18 cellular contexts compared by ENCODE assay signal in genomic region chr14:93997082-93997481, GRCh38. TPM values are rescaled to one million over a fixed set of nuclear protein-coding genes. Genes with fewer than 3 reads are reported as not detected.
DNase-seq lines count a peak whose midpoint lies in the region; ATAC-seq, FAIRE-seq and TF ChIP-seq lines count a peak whose summit lies in the region.
"Had no signal": no experiment of that assay in that cellular context is flagged by ENCODE, and none has a peak within 500 bp of the region (broad histone marks: within the 10 kb centered on the region; RNA-seq: fewer than 3 reads in every experiment).

TSS of gene CCDC197 (plus strand) at chr14:93997301. CDS start at chr14:93998132, 831 bp downstream.

- DNase-seq in activated naive CD4-positive, alpha-beta T cell (lab: John Stamatoyannopoulos, UW): no peak
- DNase-seq in HT1080 (ENCODE audit: low read depth): peak; percentile 31
- peak; percentile 23 for DNase-seq in astrocyte (ENCODE audit: low read depth)
- no peak for DNase-seq in stimulated activated effector memory CD8-positive, alpha-beta T cell treated with anti-CD3 and anti-CD28 coated beads, Interleukin-12 subunit alpha, Interleukin-12 subunit beta, amount 100 ng/mL, for 72 hours (ENCODE audit: low spot score in 2 of 2)
- DNase-seq in inferior parietal cortex (ENCODE audit: extremely low spot score): no peak
- no peak for DNase-seq in MM.1S
- DNase-seq: activated CD4-positive, CD25-positive, alpha-beta regulatory T cell treated with anti-CD3 and anti-CD28 coated beads, Interleukin-2, amount 50 U/mL, for 72 hours; body of pancreas; dermis blood vessel endothelial cell; erythroblast; GDM1; naive thymus-derived CD8-positive, alpha-beta T cell; NCI-H1694 treated with DMSO at 0.1 percent for 48 hours; NCI-H510A; SHP77 had no signal

- H3K36me3 ChIP-seq in astrocyte (ENCODE audit: insufficient read depth, low read length) (no peaks in the 10 kb centered on the region), MM.1S (replicated peaks; ENCODE audit: insufficient read depth, low read length) (no peaks in the 10 kb centered on the region)

- H3K4me2 ChIP-seq in astrocyte (ENCODE audit: low read length) (no peak within 1 kb of the TSS), MM.1S (ENCODE audit: low read depth, low read length) (no peak within 1 kb of the TSS)
- H3K4me2 ChIP-seq: GM23338 had no signal

- no peaks in the 10 kb centered on the region for H3K36me3 Mint-ChIP-seq in activated naive CD4-positive, alpha-beta T cell treated with anti-CD3 and anti-CD28 coated beads, Interleukin-2, amount 50 U/mL, for 24 hours
- H3K36me3 Mint-ChIP-seq in astrocyte (ENCODE audit: low read depth, unreplicated experiment): peaks cover 2% of the 10 kb centered on the region
- H3K36me3 Mint-ChIP-seq in stimulated activated effector memory CD8-positive, alpha-beta T cell treated with anti-CD3 and anti-CD28 coated beads, Interleukin-12 subunit alpha, Interleukin-12 subunit beta, amount 100 ng/mL, for 72 hours: no peaks in the 10 kb centered on the region
- H3K36me3 Mint-ChIP-seq in stimulated activated memory B cell treated with anti-CD40 and anti-IgM and Interleukin-4, amounts not matched to agents 10 μg/mL and 1 μg/mL and 100 μg/mL, for 72 hours: no peaks in the 10 kb centered on the region
- H3K36me3 Mint-ChIP-seq: naive thymus-derived CD8-positive, alpha-beta T cell had no signal

- peaks cover 14% of the 10 kb centered on the region for H3K27me3 ChIP-seq in astrocyte (ENCODE audit: insufficient read depth, low read length)
- no peaks in the 10 kb centered on the region for H3K27me3 ChIP-seq in MM.1S (replicated peaks; ENCODE audit: insufficient read depth, low read length)
- H3K27me3 ChIP-seq: body of pancreas had no signal

- no peak within 1 kb of the TSS for H3K27ac ChIP-seq in astrocyte (ENCODE audit: low read depth, low read length)
- no peak within 1 kb of the TSS for H3K27ac ChIP-seq in MM.1S (ENCODE audit: low read length)
- H3K27ac ChIP-seq: body of pancreas had no signal

- H2AFZ ChIP-seq in astrocyte (ENCODE audit: low read depth, low read length): no peak within 1 kb of the TSS
- no peak within 1 kb of the TSS for H2AFZ ChIP-seq in MM.1S (ENCODE audit: low read length)

- H3K9me2 ChIP-seq in MM.1S (replicated peaks; ENCODE audit: insufficient read depth, low read length): no peaks in the 10 kb centered on the region

- no peak for FAIRE-seq in astrocyte (lab: Jason Lieb, UNC)

- H3K9me3 Mint-ChIP-seq in activated naive CD4-positive, alpha-beta T cell treated with anti-CD3 and anti-CD28 coated beads, Interleukin-2, amount 50 U/mL, for 24 hours: no peaks in the 10 kb centered on the region
- H3K9me3 Mint-ChIP-seq in astrocyte (ENCODE audit: unreplicated experiment): peaks cover 2% of the 10 kb centered on the region
- no peaks in the 10 kb centered on the region for H3K9me3 Mint-ChIP-seq in stimulated activated effector memory CD8-positive, alpha-beta T cell treated with anti-CD3 and anti-CD28 coated beads, Interleukin-12 subunit alpha, Interleukin-12 subunit beta, amount 100 ng/mL, for 72 hours
- H3K9me3 Mint-ChIP-seq in stimulated activated memory B cell treated with anti-CD40 and anti-IgM and Interleukin-4, amounts not matched to agents 10 μg/mL and 1 μg/mL and 100 μg/mL, for 72 hours: no peaks in the 10 kb centered on the region
- H3K9me3 Mint-ChIP-seq: GM23338; naive thymus-derived CD8-positive, alpha-beta T cell had no signal

- ATAC-seq in stimulated activated effector memory CD8-positive, alpha-beta T cell treated with anti-CD3 and anti-CD28 coated beads, Interleukin-12 subunit alpha, Interleukin-12 subunit beta, amount 100 ng/mL, for 72 hours: no peak
- ATAC-seq in stimulated activated memory B cell treated with anti-CD40 and anti-IgM and Interleukin-4, amounts not matched to agents 10 μg/mL and 1 μg/mL and 100 μg/mL, for 72 hours: no peak
- ATAC-seq: body of pancreas; naive thymus-derived CD8-positive, alpha-beta T cell had no signal

- H3K4me1 Mint-ChIP-seq in activated naive CD4-positive, alpha-beta T cell treated with anti-CD3 and anti-CD28 coated beads, Interleukin-2, amount 50 U/mL, for 24 hours: peaks cover 16% of the 10 kb centered on the region
- H3K4me1 Mint-ChIP-seq in astrocyte (ENCODE audit: low read depth, unreplicated experiment): peaks cover 9% of the 10 kb centered on the region
- H3K4me1 Mint-ChIP-seq in stimulated activated effector memory CD8-positive, alpha-beta T cell treated with anti-CD3 and anti-CD28 coated beads, Interleukin-12 subunit alpha, Interleukin-12 subunit beta, amount 100 ng/mL, for 72 hours: peaks cover 47% of the 10 kb centered on the region
- peaks cover 14% of the 10 kb centered on the region for H3K4me1 Mint-ChIP-seq in stimulated activated memory B cell treated with anti-CD40 and anti-IgM and Interleukin-4, amounts not matched to agents 10 μg/mL and 1 μg/mL and 100 μg/mL, for 72 hours

- H3K9me3 ChIP-seq in astrocyte (ENCODE audit: insufficient read depth, low read depth, low read length) (no peaks in the 10 kb centered on the region), MM.1S (replicated peaks; ENCODE audit: insufficient read depth, low read length) (no peaks in the 10 kb centered on the region)
- H3K9me3 ChIP-seq: body of pancreas had no signal

- H3K4me1 ChIP-seq in astrocyte (ENCODE audit: insufficient read depth, low read length) (peaks cover 12% of the 10 kb centered on the region), MM.1S (ENCODE audit: low read length) (peaks cover 5% of the 10 kb centered on the region)
- H3K4me1 ChIP-seq: body of pancreas had no signal

- no peak within 1 kb of the TSS for H3K4me3 Mint-ChIP-seq in activated naive CD4-positive, alpha-beta T cell treated with anti-CD3 and anti-CD28 coated beads, Interleukin-2, amount 50 U/mL, for 24 hours
- no peak within 1 kb of the TSS for H3K4me3 Mint-ChIP-seq in astrocyte (ENCODE audit: unreplicated experiment)
- no peak within 1 kb of the TSS for H3K4me3 Mint-ChIP-seq in stimulated activated effector memory CD8-positive, alpha-beta T cell treated with anti-CD3 and anti-CD28 coated beads, Interleukin-12 subunit alpha, Interleukin-12 subunit beta, amount 100 ng/mL, for 72 hours
- H3K4me3 Mint-ChIP-seq in stimulated activated memory B cell treated with anti-CD40 and anti-IgM and Interleukin-4, amounts not matched to agents 10 μg/mL and 1 μg/mL and 100 μg/mL, for 72 hours: no peak within 1 kb of the TSS
- H3K4me3 Mint-ChIP-seq: GM23338; naive thymus-derived CD8-positive, alpha-beta T cell had no signal

- H3K4me3 ChIP-seq in astrocyte (ENCODE audit: insufficient read depth, low read depth, low read length) (no peak within 1 kb of the TSS), MM.1S (ENCODE audit: low read length) (no peak within 1 kb of the TSS)
- H3K4me3 ChIP-seq: body of pancreas, GM23338 had no signal

- peak within 1 kb of the TSS; percentile 59 for H3K27ac Mint-ChIP-seq in activated naive CD4-positive, alpha-beta T cell treated with anti-CD3 and anti-CD28 coated beads, Interleukin-2, amount 50 U/mL, for 24 hours
- H3K27ac Mint-ChIP-seq in astrocyte (ENCODE audit: unreplicated experiment): no peak within 1 kb of the TSS
- H3K27ac Mint-ChIP-seq in stimulated activated effector memory CD8-positive, alpha-beta T cell treated with anti-CD3 and anti-CD28 coated beads, Interleukin-12 subunit alpha, Interleukin-12 subunit beta, amount 100 ng/mL, for 72 hours: peak within 1 kb of the TSS; percentile 87
- H3K27ac Mint-ChIP-seq in stimulated activated memory B cell treated with anti-CD40 and anti-IgM and Interleukin-4, amounts not matched to agents 10 μg/mL and 1 μg/mL and 100 μg/mL, for 72 hours: no peak within 1 kb of the TSS
- H3K27ac Mint-ChIP-seq: GM23338 had no signal

- H3K27me3 Mint-ChIP-seq in activated naive CD4-positive, alpha-beta T cell treated with anti-CD3 and anti-CD28 coated beads, Interleukin-2, amount 50 U/mL, for 24 hours: no peaks in the 10 kb centered on the region
- H3K27me3 Mint-ChIP-seq in astrocyte (ENCODE audit: low read depth, unreplicated experiment): peaks cover 58% of the 10 kb centered on the region
- peaks cover 68% of the 10 kb centered on the region for H3K27me3 Mint-ChIP-seq in stimulated activated memory B cell treated with anti-CD40 and anti-IgM and Interleukin-4, amounts not matched to agents 10 μg/mL and 1 μg/mL and 100 μg/mL, for 72 hours

- H3K9ac ChIP-seq in astrocyte (ENCODE audit: low read length): no peak within 1 kb of the TSS
- no peak within 1 kb of the TSS for H3K9ac ChIP-seq in MM.1S (ENCODE audit: low read length)

- TF ChIP-seq CTCF in astrocyte (IDR thresholded peaks at IDR 0.05; ENCODE audit: insufficient read depth, low read depth, low read length) (no peak), MM.1S (IDR thresholded peaks at IDR 0.05; ENCODE audit: low read length) (no peak)

- no peaks in the 10 kb centered on the region for H3K79me2 ChIP-seq in astrocyte (ENCODE audit: insufficient read depth, low read length)
- no peaks in the 10 kb centered on the region for H3K79me2 ChIP-seq in MM.1S (ENCODE audit: low read length)

- H3F3A ChIP-seq in MM.1S (ENCODE audit: insufficient read depth, low read length): no peaks in the 10 kb centered on the region

- H4K20me1 ChIP-seq in astrocyte (ENCODE audit: insufficient read depth, low read length) (no peaks in the 10 kb centered on the region), MM.1S (ENCODE audit: insufficient read depth, low read length) (no peaks in the 10 kb centered on the region)

RNA-seq across cellular contexts. Expression of gene CCDC197, which starts in this region (rescaled TPM):
- total RNA-seq in HT1080 (2014; rRNA removed; shearing (Covaris generic)): not detected in 2 replicates
- not detected in 2 replicates for polyA plus RNA-seq in HT1080 (2015; cell fraction: cytosol; rRNA removed)
- not detected in 2 replicates for polyA plus RNA-seq in HT1080 (2015; cell fraction: nucleus; rRNA removed)
- total RNA-seq in astrocyte: not detected in 2 replicates
- total RNA-seq: body of pancreas; dermis blood vessel endothelial cell; GM23338; naive thymus-derived CD8-positive, alpha-beta T cell had no signal
- polyA plus RNA-seq: GM23338; naive thymus-derived CD8-positive, alpha-beta T cell had no signal

Comparison
In these comparisons a context has a peak if more than half of its experiments do, and no peak if none do; other contexts are left out.
1. Peak in DNase-seq in HT1080; RNA of the gene not detected or under 1 TPM.
2. Peak in DNase-seq in astrocyte; RNA of the gene not detected or under 1 TPM.
3. H3K27ac Mint-ChIP-seq: peak in activated naive CD4-positive, alpha-beta T cell treated with anti-CD3 and anti-CD28 coated beads, Interleukin-2, amount 50 U/mL, for 24 hours (single experiment) and stimulated activated effector memory CD8-positive, alpha-beta T cell treated with anti-CD3 and anti-CD28 coated beads, Interleukin-12 subunit alpha, Interleukin-12 subunit beta, amount 100 ng/mL, for 72 hours (single experiment); none in astrocyte (single experiment) and stimulated activated memory B cell treated with anti-CD40 and anti-IgM and Interleukin-4, amounts not matched to agents 10 μg/mL and 1 μg/mL and 100 μg/mL, for 72 hours (single experiment).